8 cellular contexts compared by ENCODE assay signal in genomic region chr1:51518033-51518729, GRCh38. TPM values are rescaled to one million over a fixed set of nuclear protein-coding genes. Genes with fewer than 3 reads are reported as not detected.
DNase-seq lines count a peak whose midpoint lies in the region; ATAC-seq and TF ChIP-seq lines count a peak whose summit lies in the region.

No MANE protein-coding gene starts in this region.

- H3F3A ChIP-seq in PC-3 (ENCODE audit: low read length, unreplicated experiment) = no peaks in the 10 kb centered on the region

- BruUV-seq in PC-3 (replicated peaks; lab: Mats Ljungman, UMichigan) = no TSS peak

- peaks cover 11% of the 10 kb centered on the region; the same call in 1 of the 2 replicates for H4K20me1 ChIP-seq in PC-3 (ENCODE audit: low read length)

- POLR2A ChIA-PET in PC-3 (lab: Charles Lee; ENCODE audit: unreplicated experiment) = interaction anchor here (0.5 kb wide), 1 partner anchor 88 kb away, joined by 3 read pairs; no protein-coding TSS in a partner anchor

- H3K27ac ChIP-seq in ACC112 (ENCODE audit: low read depth, low read length) (peak overlapping the region; percentile 15), PC-3 (ENCODE audit: low read length) (peak overlapping the region; percentile 58), neutrophil (peak overlapping the region; percentile 93)

- peaks cover 55% of the 10 kb centered on the region for H3K79me2 ChIP-seq in ACC112 (ENCODE audit: control insufficient read depth, insufficient read depth, low read length, unreplicated experiment)
- peaks cover 54% of the 10 kb centered on the region for H3K79me2 ChIP-seq in PC-3 (ENCODE audit: low read length)

- DNase-seq in PC-3 (peak; percentile 77), glomerular visceral epithelial cell (ENCODE audit: extremely low spot score) (peak; percentile 39), COLO829 (ENCODE audit: low spot score) (no peak)
- peak; percentile 28 for DNase-seq in activated gamma-delta T cell treated with anti-CD3 and anti-CD28 coated beads, Interleukin-2, amount 50 U/mL, for 16 hours (ENCODE audit: low read depth)

- H3K4me1 ChIP-seq in ACC112 (ENCODE audit: control insufficient read depth, insufficient read depth, low read length, unreplicated experiment) (peaks cover 17% of the 10 kb centered on the region), PC-3 (ENCODE audit: insufficient read depth, low read length) (peaks cover 44% of the 10 kb centered on the region), neutrophil (ENCODE audit: control insufficient read depth in 1 of 2, insufficient read depth in 1 of 2, low read depth in 1 of 2, low read length in 1 of 2) (peaks cover 45 to 69% of the 10 kb centered on the region in 2 experiments)

- H3K27me3 ChIP-seq in ACC112 (ENCODE audit: insufficient read depth, low read length) = no peaks in the 10 kb centered on the region
- H3K27me3 ChIP-seq in PC-3 (ENCODE audit: low read length) = no peaks in the 10 kb centered on the region
- no peaks in the 10 kb centered on the region for H3K27me3 ChIP-seq in neutrophil

- H3K36me3 ChIP-seq in ACC112 (ENCODE audit: insufficient read depth, low read length) (no peaks in the 10 kb centered on the region), PC-3 (ENCODE audit: low read depth, low read length) (no peaks in the 10 kb centered on the region), neutrophil (no peaks in the 10 kb centered on the region)

- H3K9me2 ChIP-seq in PC-3 (replicated peaks; ENCODE audit: low read length) = no peaks in the 10 kb centered on the region

- CTCF ChIA-PET in PC-3 (lab: Charles Lee) = no interaction called here

- TF ChIP-seq POLR2A in GM15510 (IDR thresholded peaks at IDR 0.05; ENCODE audit: borderline replicate concordance, extremely low read depth, insufficient read length) = peak; percentile 54

- intact Hi-C loops in PC-3 (cut with micrococcal nuclease) = loop anchor here (2.0 to 5.0 kb wide), 2 partner anchors 49 to 76 kb away; no protein-coding TSS in a partner anchor

- TF ChIP-seq CTCF in PC-3 (conservative IDR thresholded peaks at IDR 0.05; ENCODE audit: low read depth, low read length) = no peak
- no peak for TF ChIP-seq CTCF in neutrophil (IDR thresholded peaks at IDR 0.05)

- H3K9ac ChIP-seq in PC-3 (ENCODE audit: low read length) = peak overlapping the region; percentile 77

- ATAC-seq in HG03280 (IDR thresholded peaks at IDR 0.05; ENCODE audit: unreplicated experiment) (peak; percentile 25), PC-3 (peak; percentile 56)

- H3K4me3 ChIP-seq in ACC112 (ENCODE audit: low read depth, low read length) = peak overlapping the region; percentile 86
- H3K4me3 ChIP-seq in PC-3 (ENCODE audit: low read length) = peak overlapping the region; percentile 85
- H3K4me3 ChIP-seq in neutrophil (ENCODE audit: low read depth in 1 of 2, low read length in 1 of 2) = peak overlapping the region; percentile 82 to 95

- no peaks in the 10 kb centered on the region for H3K9me3 ChIP-seq in PC-3 (ENCODE audit: low read length)
- no peaks in the 10 kb centered on the region for H3K9me3 ChIP-seq in neutrophil

- peak overlapping the region; percentile 91 for H3K4me2 ChIP-seq in PC-3 (ENCODE audit: low read length)

- H2AFZ ChIP-seq in ACC112 (ENCODE audit: low read length, unreplicated experiment) (peak overlapping the region; percentile 5), PC-3 (ENCODE audit: low read length) (peak overlapping the region; percentile 60)

RNA-seq across cellular contexts. Expression of gene EPS15, which starts 0.9 kb away (rescaled TPM):
- 24.4 and 26.3 TPM in 2 replicates for total RNA-seq in PC-3 (2014; rRNA removed)

Comparison
In these comparisons a context has a peak if more than half of its experiments do, and no peak if none do; other contexts are left out.
1. H3K27ac ChIP-seq: peak in every context shown above with its lines; median percentile 93 in neutrophil; 58 in PC-3; 15 in ACC112.